ENCODE assay signal across 21 cellular contexts in genomic region chr11:134536677-134537076, GRCh38.
"Had no signal": no experiment of that assay in that cellular context is flagged by ENCODE, and none has a peak within 500 bp of the region (broad histone marks: within the 10 kb centered on the region; RNA-seq: fewer than 3 reads in every experiment).

No MANE protein-coding gene starts in this region.

- H3K4me3 Mint-ChIP-seq: activated CD4-positive, alpha-beta T cell treated with anti-CD3 and anti-CD28 coated beads for 36 hours; brain; nephron; stimulated activated naive CD8-positive, alpha-beta T cell treated with anti-CD3 and anti-CD28 coated beads, Interleukin-15, amount 100 ng/mL, for 72 hours; T-helper 2 cell treated with Interferon-gamma antibody and Interleukin-4, amounts not matched to agents 5 μg/mL and 100 μg/mL, for 36 hours; WTC11 had no signal

- DNase-seq: activated CD4-positive, alpha-beta T cell treated with anti-CD3 and anti-CD28 coated beads for 36 hours; activated CD4-positive, alpha-beta T cell treated with anti-CD3 and anti-CD28 coated beads, Interleukin-2, amount 50 U/mL, for 48 hours; activated gamma-delta T cell treated with Interleukin-2 at 50 U/mL for 16 hours; anterior cingulate cortex; caudate nucleus; erythroblast; foreskin melanocyte; hypothalamus; occipital lobe; retina; stimulated activated CD4-positive, alpha-beta T cell treated with anti-CD3 and anti-CD28 coated beads, Interleukin-12 subunit alpha, Interleukin-12 subunit beta, amount 100 ng/mL, for 4 hours; stimulated activated naive CD8-positive, alpha-beta T cell treated with anti-CD3 and anti-CD28 coated beads, Interleukin-15, amount 100 ng/mL, for 72 hours; trophoblast cell had no signal

- H3K9me3 Mint-ChIP-seq: T-helper 2 cell treated with Interferon-gamma antibody and Interleukin-4, amounts not matched to agents 5 μg/mL and 100 μg/mL, for 36 hours had no signal

- H3K27ac ChIP-seq: SK-N-MC, suprapubic skin had no signal

- H3K4me1 Mint-ChIP-seq: activated CD4-positive, alpha-beta T cell treated with anti-CD3 and anti-CD28 coated beads for 36 hours had no signal

- H3K9me3 ChIP-seq: suprapubic skin had no signal

- H3K4me1 ChIP-seq: suprapubic skin had no signal

- H3K36me3 ChIP-seq: suprapubic skin had no signal

- H3K36me3 Mint-ChIP-seq: brain had no signal

- H3K27ac Mint-ChIP-seq: activated CD4-positive, alpha-beta T cell treated with anti-CD3 and anti-CD28 coated beads for 36 hours; nephron; stimulated activated naive CD8-positive, alpha-beta T cell treated with anti-CD3 and anti-CD28 coated beads, Interleukin-15, amount 100 ng/mL, for 72 hours; T-helper 2 cell treated with Interferon-gamma antibody and Interleukin-4, amounts not matched to agents 5 μg/mL and 100 μg/mL, for 36 hours; WTC11 had no signal

- ATAC-seq: activated CD4-positive, alpha-beta T cell treated with anti-CD3 and anti-CD28 coated beads for 36 hours; left lobe of liver; WTC11 had no signal

- H3K4me3 ChIP-seq: lung, SK-N-MC, suprapubic skin had no signal
